Comparison of ENCODE assay signal across 28 cellular contexts in the genomic region with DNA sequence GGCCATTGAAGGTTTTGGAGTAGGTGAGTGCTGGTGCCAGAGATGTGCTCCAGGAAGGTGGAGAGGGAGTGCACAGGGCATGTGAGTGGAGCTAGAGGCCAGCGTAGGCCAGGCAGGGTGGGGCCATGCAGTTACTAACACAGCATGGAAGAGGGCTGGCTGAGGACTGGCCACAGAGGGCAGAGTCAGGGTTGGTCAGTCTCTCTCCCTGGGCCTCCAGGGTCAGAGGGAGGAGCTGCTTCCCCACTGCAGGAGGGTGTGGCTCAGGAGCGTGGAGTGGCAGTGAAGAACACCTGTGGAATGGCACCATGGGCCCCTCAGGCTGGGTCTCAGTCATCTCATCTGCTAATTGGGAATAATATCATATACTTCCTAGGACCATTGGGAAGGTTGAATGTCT.
DNase-seq lines count a peak whose midpoint lies in the region; ATAC-seq and TF ChIP-seq lines count a peak whose summit lies in the region.
"Had no signal": no experiment of that assay in that cellular context is flagged by ENCODE, and none has a peak within 500 bp of the region (broad histone marks: within the 10 kb centered on the region; RNA-seq: fewer than 3 reads in every experiment).

No MANE protein-coding gene starts in this region.

- peak overlapping the region; percentile 49 for H3K4me3 Mint-ChIP-seq in T-helper 17 cell
- H3K4me3 Mint-ChIP-seq: activated CD8-positive, alpha-beta T cell treated with anti-CD3 and anti-CD28 coated beads, Interleukin-2, amount 10 ng/mL, durations not matched to agents 7 days and 5 days; natural killer cell treated with Interleukin-12 subunit alpha and Interleukin-12 subunit beta and Interleukin-15 and Interleukin-18, amount 100 ng/mL, for 72 hours had no signal

- H3K27ac Mint-ChIP-seq in T-helper 17 cell = no peak overlapping the region
- H3K27ac Mint-ChIP-seq: activated CD8-positive, alpha-beta T cell treated with anti-CD3 and anti-CD28 coated beads, Interleukin-2, amount 10 ng/mL, durations not matched to agents 7 days and 5 days; activated naive CD4-positive, alpha-beta T cell treated with anti-CD3 and anti-CD28 coated beads, Interleukin-2, amount 50 U/mL, for 72 hours; natural killer cell treated with Interleukin-12 subunit alpha and Interleukin-12 subunit beta and Interleukin-15 and Interleukin-18, amount 100 ng/mL, for 72 hours had no signal

- ATAC-seq in T-helper 17 cell (no peak), esophagus mucosa (peak; percentile 70), upper lobe of right lung (peak; percentile 64), Right ventricle myocardium inferior (no peak)
- ATAC-seq: activated CD8-positive, alpha-beta T cell treated with anti-CD3 and anti-CD28 coated beads, Interleukin-2, amount 10 ng/mL, durations not matched to agents 7 days and 5 days; activated naive CD4-positive, alpha-beta T cell treated with anti-CD3 and anti-CD28 coated beads, Interleukin-2, amount 50 U/mL, for 72 hours had no signal

- intact Hi-C loops in upper lobe of right lung (cut with DNase I) = no loop called here
- intact Hi-C loops in Right ventricle myocardium inferior (cut with DNase I) = no loop called here

- H3K9me3 ChIP-seq in T-helper 17 cell (ENCODE audit: control insufficient read depth, low read length, poor library complexity, severe bottlenecking) = no peaks in the 10 kb centered on the region
- no peaks in the 10 kb centered on the region for H3K9me3 ChIP-seq in osteoblast (ENCODE audit: low read depth, low read length)
- no peaks in the 10 kb centered on the region for H3K9me3 ChIP-seq in upper lobe of right lung
- H3K9me3 ChIP-seq: breast epithelium, HAP-1, ovary, spleen, transverse colon had no signal

- H3K4me1 Mint-ChIP-seq in T-helper 17 cell = peaks cover 2% of the 10 kb centered on the region

- no peaks in the 10 kb centered on the region for H4K20me1 ChIP-seq in osteoblast (ENCODE audit: insufficient read depth, low read length)

- in situ Hi-C loops in GM13977 (cut with MboI; ENCODE audit: low pct_unique_long_range_greater_than_20kb, low sequenced_read_pairs, unreplicated experiment) = no loop called here

- no peak overlapping the region for H2AFZ ChIP-seq in osteoblast (ENCODE audit: low read length)

- H3K27me3 Mint-ChIP-seq in T-helper 17 cell = peaks cover 42% of the 10 kb centered on the region

- no peak for DNase-seq in T-helper 17 cell
- peak; percentile 4 for DNase-seq in osteoblast (ENCODE audit: insufficient read length, low spot score, missing footprints)
- peak; percentile 68 for DNase-seq in upper lobe of right lung
- DNase-seq in GM13977 (ENCODE audit: low spot score) = no peak
- DNase-seq in OCI-M1 (lab: John Stamatoyannopoulos, UW) = no peak
- DNase-seq in Right ventricle myocardium inferior (ENCODE audit: missing footprints) = no peak
- DNase-seq: activated CD4-positive, alpha-beta T cell treated with anti-CD3 and anti-CD28 coated beads for 4 hours; activated CD8-positive, alpha-beta T cell treated with anti-CD3 and anti-CD28 coated beads, Interleukin-2, amount 10 ng/mL, durations not matched to agents 7 days and 5 days; activated T-cell treated with anti-CD3 and anti-CD28 coated beads for 4 hours; Calu3; effector CD8-positive, alpha-beta T cell; GDM1; islet precursor cell; NCI-H146; NCI-H748 treated with DMSO at 0.1 percent for 48 hours; retina; stimulated activated CD4-positive, alpha-beta T cell treated with anti-CD3 and anti-CD28 coated beads, Interleukin-2, amount 100 ng/mL, for 24 hours; T1000; WERI-Rb-1 had no signal

- TF ChIP-seq CTCF in osteoblast (IDR thresholded peaks at IDR 0.05; ENCODE audit: extremely low read depth, low read depth, low read length) = no peak
- TF ChIP-seq CTCF in upper lobe of right lung (IDR thresholded peaks at IDR 0.05) = no peak
- no peak for TF ChIP-seq CTCF in GM13977 (IDR thresholded peaks at IDR 0.05; ENCODE audit: extremely low read depth, insufficient read depth, missing control alignments)

- H3K4me3 ChIP-seq in osteoblast (ENCODE audit: insufficient read depth, low read length) (no peak overlapping the region), upper lobe of right lung (no peak overlapping the region)
- H3K4me3 ChIP-seq: breast epithelium, HAP-1, ovary, Peyer's patch, spleen, transverse colon had no signal

- H3K36me3 Mint-ChIP-seq in T-helper 17 cell (ENCODE audit: low read depth) = no peaks in the 10 kb centered on the region
- H3K36me3 Mint-ChIP-seq: activated naive CD4-positive, alpha-beta T cell treated with anti-CD3 and anti-CD28 coated beads, Interleukin-2, amount 50 U/mL, for 72 hours; natural killer cell treated with Interleukin-12 subunit alpha and Interleukin-12 subunit beta and Interleukin-15 and Interleukin-18, amount 100 ng/mL, for 72 hours had no signal

- H3K4me1 ChIP-seq in osteoblast (ENCODE audit: insufficient read depth, low read length) (peaks cover 12% of the 10 kb centered on the region), upper lobe of right lung (peaks cover 10% of the 10 kb centered on the region)
- H3K4me1 ChIP-seq: breast epithelium, Peyer's patch had no signal

- H3K36me3 ChIP-seq in osteoblast (ENCODE audit: insufficient read depth, low read length) = no peaks in the 10 kb centered on the region
- H3K36me3 ChIP-seq in upper lobe of right lung = no peaks in the 10 kb centered on the region
- H3K36me3 ChIP-seq: breast epithelium, HAP-1, ovary, Peyer's patch, spleen, transverse colon, WERI-Rb-1 had no signal

- H3K27me3 ChIP-seq in osteoblast (ENCODE audit: insufficient read depth, low read length) (no peaks in the 10 kb centered on the region), upper lobe of right lung (no peaks in the 10 kb centered on the region)
- H3K27me3 ChIP-seq: breast epithelium, ovary, Peyer's patch, transverse colon had no signal

- H3K27ac ChIP-seq in osteoblast (ENCODE audit: low read depth, low read length) = no peak overlapping the region
- peak overlapping the region; percentile 55 for H3K27ac ChIP-seq in upper lobe of right lung
- H3K27ac ChIP-seq: breast epithelium, ovary, Peyer's patch, spleen, transverse colon, WERI-Rb-1 had no signal

- H3K79me2 ChIP-seq in osteoblast (ENCODE audit: insufficient read depth, low read length) = no peaks in the 10 kb centered on the region

- H3K4me2 ChIP-seq in osteoblast (ENCODE audit: insufficient read depth, low read length) = no peak overlapping the region

Comparison
In these comparisons a context has a peak if more than half of its experiments do, and no peak if none do; other contexts are left out.
1. ATAC-seq: peak in esophagus mucosa (single experiment) and upper lobe of right lung (single experiment); none in T-helper 17 cell (single experiment) and Right ventricle myocardium inferior (single experiment).
2. DNase-seq: peak in osteoblast (single experiment) and upper lobe of right lung (single experiment); none in T-helper 17 cell (0 of 3), GM13977 (single experiment), OCI-M1 (single experiment) and Right ventricle myocardium inferior (single experiment).